15 cellular contexts compared by ENCODE assay signal in genomic region chr9:129324808-129325491, GRCh38.
"Had no signal": no experiment of that assay in that cellular context is flagged by ENCODE, and none has a peak within 500 bp of the region (broad histone marks: within the 10 kb centered on the region; RNA-seq: fewer than 3 reads in every experiment).

No MANE protein-coding gene starts in this region.

- ATAC-seq: activated naive CD8-positive, alpha-beta T cell treated with anti-CD3 and anti-CD28 coated beads, Interleukin-2, amount 50 U/mL, for 24 hours; esophagus mucosa; mucosa of descending colon; naive thymus-derived CD4-positive, alpha-beta T cell; stimulated activated memory B cell treated with anti-CD40 and anti-IgM and Interleukin-4, amounts not matched to agents 10 μg/mL and 1 μg/mL and 100 μg/mL, for 72 hours had no signal

- H3K27me3 Mint-ChIP-seq: naive thymus-derived CD4-positive, alpha-beta T cell; type B pancreatic cell had no signal

- DNase-seq: activated CD4-positive, alpha-beta T cell treated with anti-CD3 and anti-CD28 coated beads, Interleukin-2, amount 10 ng/mL, durations not matched to agents 7 days and 5 days; activated naive CD4-positive, alpha-beta T cell; activated naive CD8-positive, alpha-beta T cell treated with anti-CD3 and anti-CD28 coated beads, Interleukin-2, amount 50 U/mL, for 24 hours; caudate nucleus; colonic mucosa; mammary epithelial cell; mucosa of descending colon; naive thymus-derived CD4-positive, alpha-beta T cell; T-helper 9 cell had no signal

- H3K9ac ChIP-seq: parathyroid adenoma had no signal

- H3K4me3 Mint-ChIP-seq: activated CD4-positive, alpha-beta T cell treated with anti-CD3 and anti-CD28 coated beads, Interleukin-2, amount 10 ng/mL, durations not matched to agents 7 days and 5 days; activated naive CD8-positive, alpha-beta T cell treated with anti-CD3 and anti-CD28 coated beads, Interleukin-2, amount 50 U/mL, for 24 hours; naive thymus-derived CD4-positive, alpha-beta T cell; stimulated activated memory B cell treated with anti-CD40 and anti-IgM and Interleukin-4, amounts not matched to agents 10 μg/mL and 1 μg/mL and 100 μg/mL, for 72 hours; type B pancreatic cell had no signal

- H3K36me3 ChIP-seq: colonic mucosa, neutrophil had no signal

- H3K4me2 ChIP-seq: hepatocyte had no signal

- H3K27me3 ChIP-seq: colonic mucosa, hepatocyte had no signal

- H3K27ac ChIP-seq: colonic mucosa, hepatocyte, neutrophil, parathyroid adenoma had no signal

- H3K9me3 Mint-ChIP-seq: activated CD4-positive, alpha-beta T cell treated with anti-CD3 and anti-CD28 coated beads, Interleukin-2, amount 10 ng/mL, durations not matched to agents 7 days and 5 days; activated naive CD8-positive, alpha-beta T cell treated with anti-CD3 and anti-CD28 coated beads, Interleukin-2, amount 50 U/mL, for 24 hours; stimulated activated memory B cell treated with anti-CD40 and anti-IgM and Interleukin-4, amounts not matched to agents 10 μg/mL and 1 μg/mL and 100 μg/mL, for 72 hours; type B pancreatic cell had no signal

- H3K27ac Mint-ChIP-seq: activated naive CD8-positive, alpha-beta T cell treated with anti-CD3 and anti-CD28 coated beads, Interleukin-2, amount 50 U/mL, for 24 hours; stimulated activated memory B cell treated with anti-CD40 and anti-IgM and Interleukin-4, amounts not matched to agents 10 μg/mL and 1 μg/mL and 100 μg/mL, for 72 hours; type B pancreatic cell had no signal

- H3K4me3 ChIP-seq: colonic mucosa, hepatocyte, mucosa of descending colon had no signal

- H2AFZ ChIP-seq: hepatocyte, parathyroid adenoma had no signal

- H3K36me3 Mint-ChIP-seq: naive thymus-derived CD4-positive, alpha-beta T cell; stimulated activated memory B cell treated with anti-CD40 and anti-IgM and Interleukin-4, amounts not matched to agents 10 μg/mL and 1 μg/mL and 100 μg/mL, for 72 hours; type B pancreatic cell had no signal

- H3K79me2 ChIP-seq: hepatocyte, parathyroid adenoma had no signal

- H3K9me3 ChIP-seq: colonic mucosa, mucosa of descending colon, neutrophil had no signal
